In the genomic region with DNA sequence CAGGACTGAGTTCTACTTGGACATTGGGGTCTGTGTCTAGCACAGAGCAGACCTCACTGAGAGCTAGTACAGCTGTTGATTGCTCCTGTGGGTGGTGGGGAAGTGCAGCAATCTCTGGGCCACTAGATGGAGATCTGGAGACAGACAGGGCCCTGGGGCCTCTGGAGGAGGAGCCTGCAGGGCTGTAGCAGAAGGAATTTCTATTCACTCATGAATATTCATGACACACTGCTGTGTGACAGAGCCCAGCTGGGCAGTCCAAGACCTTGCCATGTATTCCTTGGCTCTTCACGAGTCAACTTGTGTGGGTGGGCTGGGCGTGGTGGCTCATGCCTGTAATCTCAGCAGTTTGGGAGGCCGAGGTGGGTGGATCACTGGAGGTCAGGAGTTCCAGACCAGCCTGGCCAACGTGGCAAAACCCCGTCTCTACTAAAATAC, we compare ENCODE assay signal across 8 cellular contexts. TPM values are rescaled to one million over a fixed set of nuclear protein-coding genes. Genes with fewer than 3 reads are reported as not detected.
DNase-seq lines count a peak whose midpoint lies in the region; ATAC-seq and TF ChIP-seq lines count a peak whose summit lies in the region.

No MANE protein-coding gene starts in this region.

- peaks cover 19% of the 10 kb centered on the region for H3K4me1 Mint-ChIP-seq in activated CD4-positive, alpha-beta memory T cell treated with anti-CD3 and anti-CD28 coated beads, Interleukin-2, amount 10 ng/mL, durations not matched to agents 7 days and 5 days
- H3K4me1 Mint-ChIP-seq in glutamatergic neuron (ENCODE audit: low read depth, unreplicated experiment): peaks cover 2% of the 10 kb centered on the region
- no peaks in the 10 kb centered on the region for H3K4me1 Mint-ChIP-seq in progenitor cell of endocrine pancreas (ENCODE audit: low read depth)

- no peaks in the 10 kb centered on the region for H3K9me3 Mint-ChIP-seq in activated CD4-positive, alpha-beta memory T cell treated with anti-CD3 and anti-CD28 coated beads, Interleukin-2, amount 10 ng/mL, durations not matched to agents 7 days and 5 days
- H3K9me3 Mint-ChIP-seq in glutamatergic neuron (ENCODE audit: unreplicated experiment): peaks cover 8% of the 10 kb centered on the region
- H3K9me3 Mint-ChIP-seq in progenitor cell of endocrine pancreas (ENCODE audit: low read depth): no peaks in the 10 kb centered on the region

- peak; percentile 24 for DNase-seq in stimulated activated CD4-positive, alpha-beta T cell treated with anti-CD3 and anti-CD28 coated beads, Interleukin-15, amount 100 ng/mL, for 24 hours
- DNase-seq in stimulated activated CD4-positive, alpha-beta T cell treated with anti-CD3 and anti-CD28 coated beads, Interleukin-4, amount 100 ng/mL, for 1 hour: no peak
- DNase-seq in NCI-H1694 treated with DMSO at 0.1 percent for 48 hours (lab: John Stamatoyannopoulos, UW): peak; percentile 54
- peak; percentile 19 for DNase-seq in activated CD4-positive, alpha-beta memory T cell treated with anti-CD3 and anti-CD28 coated beads, Interleukin-2, amount 10 ng/mL, durations not matched to agents 7 days and 5 days
- peak; percentile 75 for DNase-seq in glutamatergic neuron
- no peak for DNase-seq in progenitor cell of endocrine pancreas (ENCODE audit: low spot score, unreplicated experiment)

- H3K27ac Mint-ChIP-seq in activated CD4-positive, alpha-beta memory T cell treated with anti-CD3 and anti-CD28 coated beads, Interleukin-2, amount 10 ng/mL, durations not matched to agents 7 days and 5 days: no peak overlapping the region
- peak overlapping the region; percentile 64 for H3K27ac Mint-ChIP-seq in glutamatergic neuron (ENCODE audit: unreplicated experiment)
- peak overlapping the region; percentile 59 for H3K27ac Mint-ChIP-seq in progenitor cell of endocrine pancreas

- H3K27me3 Mint-ChIP-seq in activated CD4-positive, alpha-beta memory T cell treated with anti-CD3 and anti-CD28 coated beads, Interleukin-2, amount 10 ng/mL, durations not matched to agents 7 days and 5 days: no peaks in the 10 kb centered on the region
- H3K27me3 Mint-ChIP-seq in glutamatergic neuron (ENCODE audit: unreplicated experiment) (peaks cover 2% of the 10 kb centered on the region), progenitor cell of endocrine pancreas (no peaks in the 10 kb centered on the region)

- no peak overlapping the region for H3K4me3 Mint-ChIP-seq in activated CD4-positive, alpha-beta memory T cell treated with anti-CD3 and anti-CD28 coated beads, Interleukin-2, amount 10 ng/mL, durations not matched to agents 7 days and 5 days
- H3K4me3 Mint-ChIP-seq in glutamatergic neuron (ENCODE audit: unreplicated experiment) (no peak overlapping the region), progenitor cell of endocrine pancreas (ENCODE audit: low read depth) (no peak overlapping the region)

- no peak for ATAC-seq in HG02973 (IDR thresholded peaks at IDR 0.05; ENCODE audit: unreplicated experiment)
- no peak for ATAC-seq in HG03469 (IDR thresholded peaks at IDR 0.05; ENCODE audit: unreplicated experiment)

- TF ChIP-seq CTCF in glutamatergic neuron (IDR thresholded peaks at IDR 0.05; ENCODE audit: partially characterized antibody, unreplicated experiment): peak; percentile 40
- TF ChIP-seq CTCF in progenitor cell of endocrine pancreas (IDR thresholded peaks at IDR 0.05; ENCODE audit: unreplicated experiment): peak; percentile 41

- POLR2A ChIA-PET in activated CD4-positive, alpha-beta memory T cell treated with anti-CD3 and anti-CD28 coated beads, Interleukin-2, amount 10 ng/mL, durations not matched to agents 7 days and 5 days (lab: Charles Lee): no interaction called here

- peaks cover 57% of the 10 kb centered on the region for H3K36me3 Mint-ChIP-seq in activated CD4-positive, alpha-beta memory T cell treated with anti-CD3 and anti-CD28 coated beads, Interleukin-2, amount 10 ng/mL, durations not matched to agents 7 days and 5 days (ENCODE audit: low read depth)
- H3K36me3 Mint-ChIP-seq in glutamatergic neuron (ENCODE audit: unreplicated experiment) (no peaks in the 10 kb centered on the region), progenitor cell of endocrine pancreas (ENCODE audit: insufficient read depth) (peaks cover 9% of the 10 kb centered on the region)

- CTCF ChIA-PET in activated CD4-positive, alpha-beta memory T cell treated with anti-CD3 and anti-CD28 coated beads, Interleukin-2, amount 10 ng/mL, durations not matched to agents 7 days and 5 days (lab: Charles Lee): interaction anchor here (0.5 kb wide), 1 partner anchor 482 kb away, joined by 3 read pairs; no protein-coding TSS in a partner anchor

RNA-seq across cellular contexts. Expression of a gene that starts 37.5 kb away (rescaled TPM):
- 100 to 1,000 TPM; 125 to 128 TPM for total RNA-seq in activated CD4-positive, alpha-beta memory T cell treated with anti-CD3 and anti-CD28 coated beads, Interleukin-2, amount 10 ng/mL, durations not matched to agents 7 days and 5 days
- total RNA-seq in glutamatergic neuron (ENCODE audit: unreplicated experiment) (201 TPM), progenitor cell of endocrine pancreas (153 and 154 TPM in 2 replicates)

RNA-seq across cellular contexts. Expression of a gene that starts 37.6 kb away (rescaled TPM):
- 10 to 100 TPM; 19.7 to 22.5 TPM for total RNA-seq in activated CD4-positive, alpha-beta memory T cell treated with anti-CD3 and anti-CD28 coated beads, Interleukin-2, amount 10 ng/mL, durations not matched to agents 7 days and 5 days
- 32.8 TPM for total RNA-seq in glutamatergic neuron (ENCODE audit: unreplicated experiment)
- 28.5 and 33.5 TPM in 2 replicates for total RNA-seq in progenitor cell of endocrine pancreas

RNA-seq across cellular contexts. Expression of a gene that starts 54.8 kb away (rescaled TPM):
- total RNA-seq in activated CD4-positive, alpha-beta memory T cell treated with anti-CD3 and anti-CD28 coated beads, Interleukin-2, amount 10 ng/mL, durations not matched to agents 7 days and 5 days: not detected
- total RNA-seq in glutamatergic neuron (ENCODE audit: unreplicated experiment) (217 TPM), progenitor cell of endocrine pancreas (64.5 and 69.4 TPM in 2 replicates)

Comparison
In these comparisons a context has a peak if more than half of its experiments do, and no peak if none do; other contexts are left out.
1. DNase-seq: peak in stimulated activated CD4-positive, alpha-beta T cell treated with anti-CD3 and anti-CD28 coated beads, Interleukin-15, amount 100 ng/mL, for 24 hours (single experiment), NCI-H1694 treated with DMSO at 0.1 percent for 48 hours (single experiment), activated CD4-positive, alpha-beta memory T cell treated with anti-CD3 and anti-CD28 coated beads, Interleukin-2, amount 10 ng/mL, durations not matched to agents 7 days and 5 days (single experiment) and glutamatergic neuron (single experiment); none in stimulated activated CD4-positive, alpha-beta T cell treated with anti-CD3 and anti-CD28 coated beads, Interleukin-4, amount 100 ng/mL, for 1 hour (single experiment) and progenitor cell of endocrine pancreas (single experiment).
2. RNA of a gene that starts 54.8 kb away (total RNA-seq): 217 TPM in glutamatergic neuron (single experiment) and 64.5 to 69.4 TPM in progenitor cell of endocrine pancreas; not detected in activated CD4-positive, alpha-beta memory T cell treated with anti-CD3 and anti-CD28 coated beads, Interleukin-2, amount 10 ng/mL, durations not matched to agents 7 days and 5 days; every median in the first group is over 10 times any median in the second.